Comparison of ENCODE assay signal across 10 cellular contexts in the genomic region with DNA sequence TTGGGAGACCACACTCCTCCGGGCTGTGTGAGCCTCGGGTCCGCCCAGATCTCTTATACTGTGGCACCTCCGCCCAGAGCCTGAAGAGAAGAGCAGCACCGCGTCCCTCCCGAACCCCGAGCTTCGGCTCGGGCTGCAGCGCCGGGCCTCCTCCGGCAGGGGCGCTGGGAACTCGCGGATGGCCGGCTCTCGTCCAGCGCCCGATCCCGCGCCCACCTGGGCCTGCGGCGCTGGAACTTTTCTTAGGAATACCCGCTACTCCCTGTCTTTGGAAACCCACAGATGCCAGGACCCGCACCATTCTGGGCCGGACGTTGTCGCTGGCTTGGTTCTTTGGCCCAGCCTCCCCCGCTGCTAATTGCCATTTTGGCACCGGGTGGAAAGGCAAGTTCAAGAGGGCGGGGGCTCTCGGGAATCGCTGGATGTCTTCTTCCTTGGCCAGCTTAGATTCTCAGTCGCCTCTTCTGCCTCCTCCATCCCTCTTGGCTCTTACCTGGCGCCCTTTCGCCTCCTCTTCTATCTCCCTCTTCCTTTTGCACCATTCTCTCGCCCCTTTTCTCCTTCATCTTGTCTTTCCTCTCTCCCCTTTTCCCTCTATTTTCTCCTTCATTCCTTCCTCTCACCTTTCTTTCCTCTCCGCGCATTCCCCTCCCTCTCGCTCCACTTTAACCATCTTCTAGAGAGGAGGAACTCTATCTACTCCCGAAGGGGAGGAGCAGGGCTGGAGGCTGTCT. TPM values are rescaled to one million over a fixed set of nuclear protein-coding genes. Genes with fewer than 3 reads are reported as not detected.
DNase-seq lines count a peak whose midpoint lies in the region; ATAC-seq, FAIRE-seq and TF ChIP-seq lines count a peak whose summit lies in the region.
"Had no signal": no experiment of that assay in that cellular context is flagged by ENCODE, and none has a peak within 500 bp of the region (broad histone marks: within the 10 kb centered on the region; RNA-seq: fewer than 3 reads in every experiment).

No MANE protein-coding gene starts in this region.

- H3K36me3 ChIP-seq in kidney epithelial cell (ENCODE audit: control insufficient read depth, insufficient read depth, low read length), result no peaks in the 10 kb centered on the region

- no peak for FAIRE-seq in urothelium cell line (lab: Jason Lieb, UNC)

- H3K4me3 ChIP-seq in astrocyte of the spinal cord (ENCODE audit: low read depth, low read length) (peak overlapping the region; percentile 13), kidney epithelial cell (ENCODE audit: low read depth, low read length) (peak overlapping the region; percentile 28)

- DNase-seq in astrocyte of the spinal cord (ENCODE audit: low read depth, low spot score) (no peak), kidney epithelial cell (ENCODE audit: low read depth) (no peak), cerebellar nuclear complex (lab: John Stamatoyannopoulos, UW) (no peak), amniotic stem cell (lab: John Stamatoyannopoulos, UW) (no peak), urothelium cell line (ENCODE audit: low spot score) (no peak), SW 1271 (lab: John Stamatoyannopoulos, UW) (no peak)
- DNase-seq: DMS79 had no signal

- H3K27me3 ChIP-seq in kidney epithelial cell (ENCODE audit: control insufficient read depth, insufficient read depth, low read length), result peaks cover 16% of the 10 kb centered on the region

- TF ChIP-seq CTCF in 22Rv1 (IDR thresholded peaks at IDR 0.05), result peak; percentile 81
- TF ChIP-seq CTCF in astrocyte of the spinal cord (IDR thresholded peaks at IDR 0.05; ENCODE audit: low read depth, low read length), result peak; percentile 58
- peak; percentile 72 for TF ChIP-seq CTCF in kidney epithelial cell (IDR thresholded peaks at IDR 0.05; ENCODE audit: insufficient read depth, low read length, poor library complexity, severe bottlenecking)

- peak; percentile 47 for ATAC-seq in GM21786 (IDR thresholded peaks at IDR 0.05; ENCODE audit: unreplicated experiment)

- in situ Hi-C loops in astrocyte of the spinal cord (cut with HindIII; ENCODE audit: low sequenced_read_pairs), result no loop called here

- H3K27ac ChIP-seq in 22Rv1, result no peak overlapping the region

RNA-seq across cellular contexts. Expression of a gene that starts 2.1 kb away (rescaled TPM):
- total RNA-seq in kidney epithelial cell, result 0.96 and 1.2 TPM in 2 replicates
- total RNA-seq: RPMI7951 had no signal
